19 cellular contexts compared by ENCODE assay signal in genomic region chr2:10521356-10521755, GRCh38.
DNase-seq lines count a peak whose midpoint lies in the region; ATAC-seq, FAIRE-seq and TF ChIP-seq lines count a peak whose summit lies in the region.
"Had no signal": no experiment of that assay in that cellular context is flagged by ENCODE, and none has a peak within 500 bp of the region (broad histone marks: within the 10 kb centered on the region; RNA-seq: fewer than 3 reads in every experiment).

No MANE protein-coding gene starts in this region.

- H2BK15ac ChIP-seq in H1 (ENCODE audit: low read length), result peak overlapping the region; percentile 88; the same call in 1 of the 2 replicates

- ATAC-seq in Right ventricle myocardium inferior (no peak), HepG2 (0 out of 3 replicates have a peak, but pooled peaks have one; percentile 7)

- POLR2A ChIA-PET in H1 (lab: Charles Lee; ENCODE audit: partially characterized antibody), result no interaction called here
- POLR2A ChIA-PET in HepG2 (lab: Yijun Ruan, JAX), result interaction anchor here (0.8 kb wide), 1 partner anchor 73 kb away, joined by 3 read pairs; the partner anchor contains the start of gene ODC1

- no peak overlapping the region for H2AFZ ChIP-seq in H1 (ENCODE audit: low read length)
- no peak overlapping the region for H2AFZ ChIP-seq in HepG2 (ENCODE audit: low read length)
- H2AFZ ChIP-seq in trophoblast cell (ENCODE audit: insufficient read depth, low read length, poor library complexity), result no peak overlapping the region

- intact Hi-C loops in cardiac septum (cut with DNase I), result no loop called here
- intact Hi-C loops in Right ventricle myocardium inferior (cut with DNase I), result no loop called here
- intact Hi-C loops in HepG2 (cut with micrococcal nuclease; ENCODE audit: unreplicated experiment), result no loop called here

- H3K9ac ChIP-seq in H1 (replicated peaks in 1 of 4; ENCODE audit: extremely low read depth in 1 of 4, low read depth in 3 of 4, low read length in 3 of 4) (no peak overlapping the region), HepG2 (ENCODE audit: insufficient read depth, low read depth, low read length) (no peak overlapping the region), trophoblast cell (ENCODE audit: low read length) (no peak overlapping the region)

- no peak overlapping the region for H2BK120ac ChIP-seq in H1 (replicated peaks; ENCODE audit: low read depth, low read length)
- no peak overlapping the region for H2BK120ac ChIP-seq in trophoblast cell (ENCODE audit: insufficient read depth, low read length, poor library complexity)

- TF ChIP-seq RAD21 in H1 (IDR thresholded peaks at IDR 0.05 in 1 of 2, conservative IDR thresholded peaks at IDR 0.05 in 1 of 2; ENCODE audit: low read depth in 2 of 2, low read length in 2 of 2), result no peak
- TF ChIP-seq RAD21 in HepG2 (CRISPR knock-in tag; IDR thresholded peaks at IDR 0.05), result no peak

- H3K18ac ChIP-seq in H1 (ENCODE audit: extremely low read depth, low read length), result no peak overlapping the region; the same call in 1 of the 2 replicates
- no peak overlapping the region for H3K18ac ChIP-seq in trophoblast cell (ENCODE audit: low read length)

- H4K20me1 ChIP-seq in H1 (replicated peaks in 1 of 2; ENCODE audit: control insufficient read depth in 1 of 2, insufficient read depth in 2 of 2, low read length in 2 of 2) (peaks cover 0 to 7% of the 10 kb centered on the region in 2 experiments), HepG2 (ENCODE audit: insufficient read depth, low read length) (no peaks in the 10 kb centered on the region)

- no peak overlapping the region for H3K4me2 ChIP-seq in H1 (ENCODE audit: insufficient read depth in 1 of 2, low read depth in 2 of 2, low read length in 2 of 2)
- no peak overlapping the region for H3K4me2 ChIP-seq in HepG2 (ENCODE audit: low read depth, low read length)
- H3K4me2 ChIP-seq in trophoblast cell (ENCODE audit: low read length), result no peak overlapping the region

- H3K27ac ChIP-seq in H1 (ENCODE audit: low read depth, low read length) (no peak overlapping the region), HepG2 (ENCODE audit: extremely low read length, insufficient read depth, low read length) (no peak overlapping the region), trophoblast cell (ENCODE audit: low read depth, low read length) (no peak overlapping the region)

- no peaks in the 10 kb centered on the region for H3K9me3 ChIP-seq in H1 (ENCODE audit: insufficient read depth in 2 of 2, low read depth in 1 of 2, low read length in 1 of 2)
- peaks cover 4% of the 10 kb centered on the region; the same call in 1 of the 2 replicates for H3K9me3 ChIP-seq in HepG2 (ENCODE audit: low read length)
- peaks cover 8% of the 10 kb centered on the region for H3K9me3 ChIP-seq in trophoblast cell (ENCODE audit: insufficient read depth, low read depth, low read length)

- no peaks in the 10 kb centered on the region; a peak in 1 of 7 replicates for H3K27me3 ChIP-seq in H1 (replicated peaks in 1 of 4; ENCODE audit: control insufficient read depth in 3 of 4, extremely low read depth in 1 of 4, insufficient read depth in 3 of 4, low read length in 3 of 4)
- peaks cover 17 to 45% of the 10 kb centered on the region in 2 experiments; a peak in 4 of 5 replicates for H3K27me3 ChIP-seq in HepG2 (ENCODE audit: control insufficient read depth in 1 of 2, insufficient read depth in 2 of 2, low read length in 2 of 2)
- no peaks in the 10 kb centered on the region for H3K27me3 ChIP-seq in trophoblast cell (ENCODE audit: insufficient read depth, low read length)

- H4K5ac ChIP-seq in H1 (ENCODE audit: insufficient read length, low read depth, low read length), result no peak overlapping the region

- H3K4me1 ChIP-seq in H1 (replicated peaks in 1 of 4; ENCODE audit: control insufficient read depth in 3 of 4, insufficient read depth in 4 of 4, low read length in 3 of 4), result peaks cover 0 to 19% (median 2%) of the 10 kb centered on the region in 4 experiments; a peak in 1 of 7 replicates
- H3K4me1 ChIP-seq in HepG2 (ENCODE audit: insufficient read depth, low read length), result no peaks in the 10 kb centered on the region
- peaks cover 0 to 2% of the 10 kb centered on the region in 2 experiments for H3K4me1 ChIP-seq in trophoblast cell (ENCODE audit: control insufficient read depth in 1 of 2, insufficient read depth in 2 of 2, low read length in 2 of 2)

- H3K56ac ChIP-seq in H1 (replicated peaks; ENCODE audit: insufficient read length, low read depth, low read length), result peak overlapping the region; percentile 59

- H3K4ac ChIP-seq in H1 (replicated peaks; ENCODE audit: insufficient read length, low read depth, low read length) (no peak overlapping the region), trophoblast cell (ENCODE audit: low read depth, low read length) (no peak overlapping the region)

- H3K4me3 ChIP-seq in H1 (ENCODE audit: extremely low read depth in 1 of 4, insufficient read depth in 2 of 4, low read depth in 3 of 4, low read length in 4 of 4), result no peak overlapping the region
- no peak overlapping the region for H3K4me3 ChIP-seq in HepG2 (replicated peaks in 1 of 3; ENCODE audit: insufficient read depth in 1 of 3, low read depth in 2 of 3, low read length in 3 of 3)
- H3K4me3 ChIP-seq in trophoblast cell (ENCODE audit: low read depth, low read length), result no peak overlapping the region

- BruUV-seq in HepG2 (replicated peaks; lab: Mats Ljungman, UMichigan), result no TSS peak

- H3K79me2 ChIP-seq in H1 (ENCODE audit: control insufficient read depth in 1 of 2, insufficient read depth in 2 of 2, low read length in 2 of 2), result no peaks in the 10 kb centered on the region
- H3K79me2 ChIP-seq in HepG2 (ENCODE audit: insufficient read depth, low read length), result no peaks in the 10 kb centered on the region
- H3K79me2 ChIP-seq in trophoblast cell (ENCODE audit: control insufficient read depth, insufficient read depth, low read length, poor library complexity), result no peaks in the 10 kb centered on the region

- H2BK5ac ChIP-seq in H1 (ENCODE audit: low read depth, low read length) (no peak overlapping the region), trophoblast cell (ENCODE audit: low read depth, low read length, poor library complexity) (no peak overlapping the region)

- in situ Hi-C loops in HepG2 (cut with HindIII; ENCODE audit: extremely low pct_ligation_motif_present, low pct_unique_long_range_greater_than_20kb), result no loop called here

- no peak overlapping the region for H2BK20ac ChIP-seq in H1 (ENCODE audit: low read length)

- H3K79me1 ChIP-seq in H1 (ENCODE audit: low read depth, low read length) (no peaks in the 10 kb centered on the region), trophoblast cell (ENCODE audit: low read length) (no peaks in the 10 kb centered on the region)

- no peaks in the 10 kb centered on the region for H3K36me3 ChIP-seq in H1 (ENCODE audit: control insufficient read depth in 2 of 4, insufficient read depth in 4 of 4, low read length in 3 of 4)
- H3K36me3 ChIP-seq in HepG2 (replicated peaks in 1 of 2; ENCODE audit: control insufficient read depth in 1 of 2, insufficient read depth in 2 of 2, low read length in 2 of 2), result no peaks in the 10 kb centered on the region
- H3K36me3 ChIP-seq in trophoblast cell (ENCODE audit: control insufficient read depth in 1 of 2, insufficient read depth in 2 of 2, low read length in 2 of 2), result no peaks in the 10 kb centered on the region

- FAIRE-seq in H1 (lab: Jason Lieb, UNC), result no peak
- no peak for FAIRE-seq in HepG2 (lab: Jason Lieb, UNC)
- FAIRE-seq: A204.1, D721Med, H54 had no signal

- TF ChIP-seq POLR2A in H1 (IDR thresholded peaks at IDR 0.05; ENCODE audit: control extremely low read depth in 1 of 2, low read depth in 2 of 2, low read length in 2 of 2) (no peak), HepG2 (IDR thresholded peaks at IDR 0.05; ENCODE audit: insufficient read depth in 1 of 2, low read depth in 2 of 2, low read length in 2 of 2) (no peak)

- H4K12ac ChIP-seq in trophoblast cell (ENCODE audit: low read depth, low read length), result no peak overlapping the region

- H4K91ac ChIP-seq in H1 (replicated peaks; ENCODE audit: insufficient read length, low read length) (no peak overlapping the region), trophoblast cell (ENCODE audit: low read depth, low read length) (no peak overlapping the region)

- peak; percentile 74 for DNase-seq in cardiac septum (ENCODE audit: low spot score)
- no peak for DNase-seq in Right ventricle myocardium inferior (ENCODE audit: missing footprints)
- DNase-seq in H1 (ENCODE audit: low read depth in 1 of 2, low spot score in 2 of 2), result no peak
- no peak for DNase-seq in HepG2 (ENCODE audit: low spot score)
- no peak for DNase-seq in HuH-7.5 (ENCODE audit: low spot score)
- no peak for DNase-seq in NCI-H82 treated with DMSO at 0.1 percent for 48 hours (lab: John Stamatoyannopoulos, UW; ENCODE audit: unreplicated experiment)
- DNase-seq in trophoblast cell, result no peak
- DNase-seq in NCI-H2196 (lab: John Stamatoyannopoulos, UW; ENCODE audit: unreplicated experiment), result no peak
- DNase-seq: DMS53, GF-D8, KG1, NCI-H1092, NCI-H1436, NCI-H187 treated with DMSO at 0.1 percent for 48 hours, NCI-H2227 treated with DMSO at 0.1 percent for 48 hours, NCI-H510A had no signal

- TF ChIP-seq CTCF in H1 (IDR thresholded peaks at IDR 0.05; ENCODE audit: control extremely low read depth in 1 of 3, insufficient read depth in 1 of 3, low read depth in 1 of 3, low read length in 3 of 3), result no peak
- no peak for TF ChIP-seq CTCF in HepG2 (CRISPR knock-in tag; IDR thresholded peaks at IDR 0.05)

- no peak for TF ChIP-seq EP300 in H1 (IDR thresholded peaks at IDR 0.05; ENCODE audit: borderline replicate concordance in 1 of 2, low read depth in 2 of 2, low read length in 2 of 2)
- TF ChIP-seq EP300 in HepG2 (IDR thresholded peaks at IDR 0.05; ENCODE audit: low read depth in 2 of 2, low read length in 2 of 2), result no peak
- no peak for TF ChIP-seq EP300 in HepG2 (CRISPR knock-in tag; IDR thresholded peaks at IDR 0.05; ENCODE audit: borderline replicate concordance)

- peak overlapping the region; percentile 80; the same call in 1 of the 2 replicates for H2BK12ac ChIP-seq in H1 (ENCODE audit: low read depth, low read length)
- no peak overlapping the region for H2BK12ac ChIP-seq in trophoblast cell (ENCODE audit: low read length)

- H3K23ac ChIP-seq in H1 (ENCODE audit: insufficient read length) (no peak overlapping the region), trophoblast cell (ENCODE audit: low read length) (no peak overlapping the region)

- WGBS in H1 (ENCODE audit: extremely low coverage in 1 of 2, insufficient coverage in 1 of 2, insufficient read length in 1 of 2, insufficient replicate concordance in 2 of 2, low coverage in 1 of 2, low lambda C conversion rate in 2 of 2, missing lambda C conversion rate in 1 of 2), 2 experiments, result 70% methylated on average over 8 of the region's 12 CpGs; no CpG with 5 or more reads in 1 of the 2 experiments
- WGBS in HepG2 (ENCODE audit: low lambda C conversion rate), result 19% methylated on average over 12 of the region's 12 CpGs
- WGBS in trophoblast cell (ENCODE audit: extremely low coverage, insufficient coverage, insufficient read length), result no CpG with 5 or more reads among the region's 12 CpGs

- no peak overlapping the region for H3K14ac ChIP-seq in H1 (ENCODE audit: insufficient read length)
- no peak overlapping the region for H3K14ac ChIP-seq in trophoblast cell (ENCODE audit: low read length)

- H2AK5ac ChIP-seq in H1 (ENCODE audit: low read depth, low read length), result no peak overlapping the region
- H2AK5ac ChIP-seq in trophoblast cell (ENCODE audit: low read length), result no peak overlapping the region

- H4K8ac ChIP-seq in H1 (ENCODE audit: extremely low read depth, insufficient read depth, low read length) (no peak overlapping the region), trophoblast cell (ENCODE audit: low read depth, low read length) (no peak overlapping the region)

- H3K23me2 ChIP-seq in H1 (ENCODE audit: low read depth, low read length), result peaks cover 8% of the 10 kb centered on the region; the same call in 1 of the 2 replicates

- CTCF ChIA-PET in H1 (lab: Charles Lee; ENCODE audit: partially characterized antibody) (interaction anchor here (1.1 to 1.6 kb wide), 4 partner anchors 10 to 106 kb away, joined by 3 to 7 read pairs (median 4); no protein-coding TSS in a partner anchor), HepG2 (lab: Yijun Ruan, JAX; ENCODE audit: low intra/inter-chr PET ratio, low total read pairs) (no interaction called here)
